8 cellular contexts compared by ENCODE assay signal in the genomic region with DNA sequence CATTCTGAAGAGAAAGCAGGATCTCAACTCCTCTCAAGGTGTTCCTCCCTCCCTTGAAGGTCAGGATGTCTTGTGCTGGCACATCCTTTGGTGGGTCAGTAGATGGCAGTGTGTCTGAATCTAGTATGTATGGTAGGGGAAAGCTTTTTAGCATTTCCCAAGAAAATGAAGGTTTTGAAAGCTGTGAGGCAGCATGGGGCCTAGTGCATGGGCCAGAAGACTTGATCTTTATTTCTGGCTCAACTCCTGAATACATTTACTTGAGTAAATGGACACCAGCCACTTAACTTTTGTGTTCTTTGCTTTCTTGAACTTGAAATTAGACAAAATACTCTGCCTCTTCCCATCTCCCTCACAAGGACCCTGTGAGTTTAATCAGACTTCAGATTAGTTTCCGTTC.
A peak's percentile ranks its signal among the peaks of the same experiment; 100 is the strongest.
DNase-seq lines count a peak whose midpoint lies in the region; ATAC-seq and TF ChIP-seq lines count a peak whose summit lies in the region.

No MANE protein-coding gene starts in this region.

- DNase-seq in activated CD8-positive, alpha-beta memory T cell treated with anti-CD3 and anti-CD28 coated beads for 24 hours = peak; percentile 64
- no peak for DNase-seq in activated CD8-positive, alpha-beta memory T cell treated with anti-CD3 and anti-CD28 coated beads, Interleukin-2, amount 50 U/mL, for 48 hours
- peak; percentile 74 for DNase-seq in MV-4-11 (lab: John Stamatoyannopoulos, UW)
- peak; percentile 25 for DNase-seq in WTC11 (ENCODE audit: low spot score)
- DNase-seq in dermis microvascular lymphatic vessel endothelial cell (ENCODE audit: low read depth in 2 of 2) = peak; percentile 57 to 86
- peak; percentile 87 for DNase-seq in medulla oblongata (ENCODE audit: extremely low spot score)
- DNase-seq in stimulated activated naive CD8-positive, alpha-beta T cell treated with anti-CD3 and anti-CD28 coated beads, Interleukin-15, Interleukin-2, amounts not matched to agents 100 U/mL and 50 U/mL, for 24 hours = peak; percentile 14

- peaks cover 4% of the 10 kb centered on the region for H3K9me3 Mint-ChIP-seq in WTC11

- peak; percentile 36 for TF ChIP-seq CTCF in WTC11 (IDR thresholded peaks at IDR 0.05)

- H3K36me3 Mint-ChIP-seq in WTC11 = peaks cover 11% of the 10 kb centered on the region; the same call in 1 of the 2 replicates

- H3K27me3 Mint-ChIP-seq in WTC11 (ENCODE audit: low read depth) = no peaks in the 10 kb centered on the region

- CTCF ChIA-PET in WTC11 (lab: Charles Lee) = interaction anchor here (0.6 to 1.0 kb wide), 8 partner anchors 10 to 945 kb away, joined by 3 to 4 read pairs (median 3); no protein-coding TSS in a partner anchor

- no peak overlapping the region for H3K4me3 Mint-ChIP-seq in WTC11

- H3K27ac Mint-ChIP-seq in WTC11 = no peak overlapping the region; the same call in none of the 2 replicates

- ATAC-seq in HG02588 (IDR thresholded peaks at IDR 0.05; ENCODE audit: unreplicated experiment) (peak; percentile 88), WTC11 (peak; percentile 99)
- ATAC-seq in stimulated activated naive CD8-positive, alpha-beta T cell treated with anti-CD3 and anti-CD28 coated beads, Interleukin-15, Interleukin-2, amounts not matched to agents 100 U/mL and 50 U/mL, for 24 hours = peak; percentile 95

- peaks cover 31% of the 10 kb centered on the region for H3K4me1 Mint-ChIP-seq in WTC11

- POLR2A ChIA-PET in WTC11 (lab: Charles Lee) = no interaction called here

TF ChIP-seq in WTC11, 78 proteins besides CTCF, POLR2A, EP300 and RAD21:
- TF ChIP-seq ELF4 (CRISPR knock-in tag; IDR thresholded peaks at IDR 0.05; ENCODE audit: low read depth) (no peak), RORB (CRISPR knock-in tag; IDR thresholded peaks at IDR 0.05) (no peak), SOX15 (CRISPR knock-in tag; IDR thresholded peaks at IDR 0.05) (no peak), ZNF671 (CRISPR knock-in tag; IDR thresholded peaks at IDR 0.05) (no peak), GABPB1 (CRISPR knock-in tag; IDR thresholded peaks at IDR 0.05) (no peak), ZNF317 (CRISPR knock-in tag; IDR thresholded peaks at IDR 0.05; ENCODE audit: borderline replicate concordance, low read depth) (no peak), JAZF1 (CRISPR knock-in tag; IDR thresholded peaks at IDR 0.05) (no peak), KAT7 (CRISPR knock-in tag; IDR thresholded peaks at IDR 0.05; ENCODE audit: borderline replicate concordance) (no peak), ZNF416 (CRISPR knock-in tag; IDR thresholded peaks at IDR 0.05) (no peak)
